ENCODE assay signal across 19 cellular contexts in genomic region chr5:40238066-40238745, GRCh38.
A peak's percentile ranks its signal among the peaks of the same experiment; 100 is the strongest.
DNase-seq lines count a peak whose midpoint lies in the region; FAIRE-seq and TF ChIP-seq lines count a peak whose summit lies in the region.
"Had no signal": no experiment of that assay in that cellular context is flagged by ENCODE, and none has a peak within 500 bp of the region (broad histone marks: within the 10 kb centered on the region; RNA-seq: fewer than 3 reads in every experiment).

No MANE protein-coding gene starts in this region.

- H3K9me3 ChIP-seq in H9 (ENCODE audit: control insufficient read depth, low read depth, low read length) (no peaks in the 10 kb centered on the region), PC-9 (ENCODE audit: insufficient read depth, low read depth) (peaks cover 20% of the 10 kb centered on the region), tibial artery (peaks cover 0 to 8% (median 0%) of the 10 kb centered on the region in 3 donors), suprapubic skin (peaks cover 4% of the 10 kb centered on the region)
- H3K9me3 ChIP-seq: Caco-2 had no signal

- H3K27me3 ChIP-seq in H9 (ENCODE audit: insufficient read depth, low read length) (no peaks in the 10 kb centered on the region), PC-9 (ENCODE audit: insufficient read depth, low read depth) (no peaks in the 10 kb centered on the region), tibial artery (no peaks in the 10 kb centered on the region), suprapubic skin (no peaks in the 10 kb centered on the region)

- TF ChIP-seq POLR2A in suprapubic skin (IDR thresholded peaks at IDR 0.05): no peak

- H3K4me1 ChIP-seq in H9 (ENCODE audit: insufficient read depth, low read length) (no peaks in the 10 kb centered on the region), PC-9 (replicated peaks; ENCODE audit: insufficient read depth) (no peaks in the 10 kb centered on the region), tibial artery (no peaks in the 10 kb centered on the region), suprapubic skin (no peaks in the 10 kb centered on the region)
- H3K4me1 ChIP-seq: Caco-2 had no signal

- H3K27ac ChIP-seq in H9 (ENCODE audit: insufficient read length, low read depth, low read length) (no peak overlapping the region), PC-9 (no peak overlapping the region), tibial artery (no peak overlapping the region), suprapubic skin (no peak overlapping the region)
- H3K27ac ChIP-seq: C4-2B had no signal

- peak overlapping the region; percentile 65 for H2AK5ac ChIP-seq in H9 (ENCODE audit: insufficient read length, low read length)

- H4K91ac ChIP-seq in H9 (ENCODE audit: insufficient read length, low read depth, low read length): no peak overlapping the region

- no peaks in the 10 kb centered on the region; the same call in none of the 2 replicates for H3K9me2 ChIP-seq in PC-9 (ENCODE audit: insufficient read depth)

- no peak overlapping the region for H2BK5ac ChIP-seq in H9 (ENCODE audit: insufficient read length, low read length)

- no peak overlapping the region for H4K5ac ChIP-seq in H9 (ENCODE audit: insufficient read length, low read depth, low read length)

- no peaks in the 10 kb centered on the region for H3F3A ChIP-seq in PC-9 (ENCODE audit: insufficient read depth, low read depth)

- no TSS peak for BruUV-seq in PC-9 (replicated peaks; lab: Mats Ljungman, UMichigan)

- no peak overlapping the region for H2BK15ac ChIP-seq in H9 (ENCODE audit: low read depth, low read length)

- H2AFZ ChIP-seq in H9 (ENCODE audit: low read length): no peak overlapping the region
- peak overlapping the region; percentile 4; the same call in 1 of the 2 replicates for H2AFZ ChIP-seq in PC-9
- H2AFZ ChIP-seq: GM23338 had no signal

- POLR2A ChIA-PET in PC-9 (lab: Charles Lee; ENCODE audit: unreplicated experiment): interaction anchor here (0.7 kb wide), 1 partner anchor 147 kb away, joined by 6 read pairs; no protein-coding TSS in a partner anchor

- FAIRE-seq in urothelium cell line (lab: Jason Lieb, UNC): peak; percentile 20
- FAIRE-seq: A204.1, D721Med, G401.6, GM12892, GM18507 had no signal

- H3K36me3 ChIP-seq in PC-9 (ENCODE audit: low read depth): no peaks in the 10 kb centered on the region
- no peaks in the 10 kb centered on the region for H3K36me3 ChIP-seq in tibial artery
- no peaks in the 10 kb centered on the region for H3K36me3 ChIP-seq in suprapubic skin

- no peak overlapping the region for H2BK20ac ChIP-seq in H9 (ENCODE audit: low read depth, low read length, poor library complexity, severe bottlenecking)

- no peak for DNase-seq in H9
- no peak for DNase-seq in PC-9
- peak; percentile 33 for DNase-seq in kidney tubule cell (ENCODE audit: low spot score)
- no peak for DNase-seq in urothelium cell line (ENCODE audit: low spot score)
- DNase-seq in tibial artery: no peak
- DNase-seq in NCI-H2029 treated with DMSO at 0.1 percent for 48 hours (lab: John Stamatoyannopoulos, UW): no peak
- DNase-seq in suprapubic skin (ENCODE audit: low spot score in 2 of 2): no peak
- DNase-seq: ACHN; AML-193; Caco-2; CD4-positive, alpha-beta T cell; H7 had no signal

- no peak overlapping the region for H3K27ac Mint-ChIP-seq in H9
- H3K27ac Mint-ChIP-seq: CD4-positive, alpha-beta T cell; GM23338 had no signal

- H3K4ac ChIP-seq in H9 (ENCODE audit: low read depth, low read length): no peak overlapping the region

- H3K23me2 ChIP-seq in H9 (ENCODE audit: insufficient read length, low read depth, low read length, poor library complexity, severe bottlenecking): no peaks in the 10 kb centered on the region

- H2BK12ac ChIP-seq in H9 (ENCODE audit: insufficient read length, low read depth, low read length): no peak overlapping the region

- intact Hi-C loops in PC-9 (cut with micrococcal nuclease; ENCODE audit: unreplicated experiment) (no loop called here), tibial artery (cut with DNase I; ENCODE audit: low total_unique reads) (no loop called here)

- H3T11ph ChIP-seq in H9 (ENCODE audit: low read length): no peak overlapping the region

- H3K9me3 Mint-ChIP-seq in H9: peaks cover 0 to 3% of the 10 kb centered on the region in 2 experiments; a peak in 4 of 5 replicates
- H3K9me3 Mint-ChIP-seq: CD4-positive, alpha-beta T cell had no signal

- TF ChIP-seq CTCF in H9 (conservative IDR thresholded peaks at IDR 0.05) (no peak), PC-9 (conservative IDR thresholded peaks at IDR 0.05) (no peak), tibial artery (IDR thresholded peaks at IDR 0.05) (no peak), suprapubic skin (IDR thresholded peaks at IDR 0.05) (no peak)

- no peak overlapping the region for H3K14ac ChIP-seq in H9 (ENCODE audit: insufficient read depth, low read length)

- no peaks in the 10 kb centered on the region for H3K79me1 ChIP-seq in H9 (ENCODE audit: insufficient read depth, low read depth, low read length, poor library complexity, severe bottlenecking)

- H3K23ac ChIP-seq in H9 (ENCODE audit: insufficient read length, low read depth, low read length): no peak overlapping the region

- no peak overlapping the region for H3K56ac ChIP-seq in H9 (ENCODE audit: insufficient read length, low read depth, low read length)

- no peak overlapping the region for H3K9ac ChIP-seq in H9 (ENCODE audit: extremely low read depth, insufficient read length, low read length)

- peaks cover 0 to 7% (median 0%) of the 10 kb centered on the region in 3 experiments; a peak in 4 of 7 replicates for H3K36me3 Mint-ChIP-seq in H9 (ENCODE audit: insufficient read depth in 1 of 3, low read depth in 3 of 3)

- no peak overlapping the region for H3K18ac ChIP-seq in H9 (ENCODE audit: insufficient read length, low read depth, low read length)

- H4K20me1 ChIP-seq in H9 (ENCODE audit: control insufficient read depth, insufficient read depth, insufficient read length) (no peaks in the 10 kb centered on the region), PC-9 (ENCODE audit: insufficient read depth) (no peaks in the 10 kb centered on the region)

- WGBS in H9 (ENCODE audit: extremely low coverage, insufficient read length, low lambda C conversion rate): no CpG with 5 or more reads among the region's 5 CpGs
- WGBS in suprapubic skin: 72% methylated on average over 5 of the region's 5 CpGs

- H3K4me1 Mint-ChIP-seq in H9: peaks cover 0 to 3% of the 10 kb centered on the region in 2 experiments; a peak in 1 of 4 replicates
- H3K4me1 Mint-ChIP-seq: GM23338 had no signal

- H4K8ac ChIP-seq in H9 (replicated peaks; ENCODE audit: insufficient read length, low read depth, low read length): no peak overlapping the region

- H3K4me2 ChIP-seq in H9 (ENCODE audit: insufficient read depth, insufficient read length, low read length) (no peak overlapping the region), PC-9 (no peak overlapping the region)
- H3K4me2 ChIP-seq: GM23338 had no signal

- no peak overlapping the region for H2BK120ac ChIP-seq in H9 (ENCODE audit: low read depth, low read length, poor library complexity, severe bottlenecking)

- H3K4me3 ChIP-seq in PC-9: no peak overlapping the region
- H3K4me3 ChIP-seq in tibial artery: no peak overlapping the region
- H3K4me3 ChIP-seq in suprapubic skin: no peak overlapping the region
- H3K4me3 ChIP-seq: GM23338 had no signal

- CTCF ChIA-PET in PC-9 (lab: Charles Lee): no interaction called here

- TF ChIP-seq EP300 in suprapubic skin (IDR thresholded peaks at IDR 0.05): no peak

- H3K27me3 Mint-ChIP-seq in H9 (ENCODE audit: low read depth): no peaks in the 10 kb centered on the region
- H3K27me3 Mint-ChIP-seq: CD4-positive, alpha-beta T cell had no signal

- H3K4me3 Mint-ChIP-seq in H9: no peak overlapping the region
- H3K4me3 Mint-ChIP-seq: CD4-positive, alpha-beta T cell; GM23338 had no signal

- H3K79me2 ChIP-seq in H9 (ENCODE audit: insufficient read depth, low read length) (no peaks in the 10 kb centered on the region), PC-9 (ENCODE audit: low read depth) (no peaks in the 10 kb centered on the region)
